In genomic region chr17:16383216-16383615, GRCh38 we compare ENCODE assay signal across 1 cellular context.
TF ChIP-seq lines count a peak whose summit lies in the region.

No MANE protein-coding gene starts in this region.

TF ChIP-seq in GM12878, 131 proteins besides CTCF, POLR2A, EP300 and RAD21:
- TF ChIP-seq SIN3A (IDR thresholded peaks at IDR 0.05; ENCODE audit: low read depth, low read length) (no peak), CBX5 (IDR thresholded peaks at IDR 0.05; ENCODE audit: low read depth) (no peak), SPI1 (IDR thresholded peaks at IDR 0.05; ENCODE audit: borderline replicate concordance, insufficient read depth, low read depth, low read length) (peak; percentile 67; the same call in 1 of the 2 replicates), BACH1 (IDR thresholded peaks at IDR 0.05; ENCODE audit: borderline replicate concordance) (0 out of 2 replicates have a peak, but pooled peaks have one; percentile 30), ZNF207 (IDR thresholded peaks at IDR 0.05; ENCODE audit: borderline replicate concordance) (no peak), SMC3 (IDR thresholded peaks at IDR 0.05; ENCODE audit: borderline replicate concordance, low read length) (no peak), RUNX3 (IDR thresholded peaks at IDR 0.05; ENCODE audit: low read length) (no peak), ELK1 (IDR thresholded peaks at IDR 0.05; ENCODE audit: low read depth, low read length) (no peak), TARDBP (IDR thresholded peaks at IDR 0.05; ENCODE audit: borderline replicate concordance) (no peak), POLR2AphosphoS5 (IDR thresholded peaks at IDR 0.05; ENCODE audit: low read length) (peak; percentile 83), RELA (IDR thresholded peaks at IDR 0.05; ENCODE audit: borderline replicate concordance, partially characterized antibody) (no peak), FOXM1 (IDR thresholded peaks at IDR 0.05; ENCODE audit: low read depth, low read length) (no peak), YBX1 (IDR thresholded peaks at IDR 0.05) (no peak), KAT2A (conservative IDR thresholded peaks at IDR 0.05; ENCODE audit: control insufficient read depth, low read depth, low read length) (no peak), STAT3 (IDR thresholded peaks at IDR 0.05; ENCODE audit: low read depth, low read length) (no peak), POLR2AphosphoS2 (IDR thresholded peaks at IDR 0.05; ENCODE audit: low read depth, low read length) (peak; percentile 64; the same call in 1 of the 2 replicates), EZH2 (IDR thresholded peaks at IDR 0.05; ENCODE audit: borderline replicate concordance, control insufficient read depth, low read depth, low read length) (no peak)
